11 cellular contexts compared by ENCODE assay signal in the genomic region with DNA sequence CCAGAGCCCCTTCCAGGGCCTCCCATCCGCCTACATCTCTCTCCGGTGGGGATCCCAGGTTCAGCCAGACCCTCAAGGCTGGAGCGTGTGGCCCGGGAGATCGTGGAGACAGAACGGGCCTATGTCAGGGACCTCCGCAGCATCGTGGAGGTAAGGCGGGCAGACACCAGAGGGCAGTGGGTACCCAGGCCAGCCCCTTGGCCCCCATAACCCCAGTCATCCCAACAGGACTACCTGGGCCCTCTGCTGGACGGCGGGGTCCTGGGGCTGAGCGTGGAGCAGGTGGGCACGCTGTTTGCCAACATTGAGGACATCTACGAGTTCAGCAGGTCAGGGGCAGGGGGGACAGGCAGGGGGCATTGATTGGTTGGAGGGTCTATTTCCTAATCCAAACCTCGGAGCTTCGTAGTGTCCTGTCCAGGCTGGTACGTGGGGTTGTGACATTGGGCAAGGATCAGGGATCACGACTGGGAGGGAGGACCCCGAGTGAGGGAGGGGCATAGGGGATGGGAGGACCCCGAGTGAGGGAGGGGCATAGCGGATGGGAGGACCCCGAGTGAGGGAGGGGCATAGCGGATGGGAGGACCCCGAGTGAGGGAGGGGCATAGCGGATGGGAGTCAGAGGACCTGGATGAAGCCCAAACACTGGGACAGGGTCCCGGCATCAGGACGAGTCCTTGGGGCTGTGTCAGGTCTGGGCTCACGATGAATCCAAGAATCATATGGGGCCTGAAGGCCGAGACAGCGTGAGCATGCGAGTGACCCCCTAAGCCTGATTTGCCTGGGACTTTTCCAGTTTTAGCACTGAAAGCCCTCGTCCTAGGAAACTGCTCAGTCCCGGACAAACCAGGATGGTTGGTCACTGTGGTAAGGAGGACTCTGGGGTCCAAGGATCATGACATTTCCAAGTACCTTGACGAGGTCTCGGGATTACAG. TPM values are rescaled to one million over a fixed set of nuclear protein-coding genes. Genes with fewer than 3 reads are reported as not detected.
A peak's percentile ranks its signal among the peaks of the same experiment; 100 is the strongest.
DNase-seq lines count a peak whose midpoint lies in the region; ATAC-seq and TF ChIP-seq lines count a peak whose summit lies in the region.
"Had no signal": no experiment of that assay in that cellular context is flagged by ENCODE, and none has a peak within 500 bp of the region (broad histone marks: within the 10 kb centered on the region; RNA-seq: fewer than 3 reads in every experiment).

No MANE protein-coding gene starts in this region.

- peaks cover 33% of the 10 kb centered on the region for H3K36me3 Mint-ChIP-seq in endothelial cell (ENCODE audit: low read depth, unreplicated experiment)
- H3K36me3 Mint-ChIP-seq: activated naive CD8-positive, alpha-beta T cell had no signal

- H3K9me3 Mint-ChIP-seq in endothelial cell (ENCODE audit: unreplicated experiment), result no peaks in the 10 kb centered on the region

- peaks cover 41% of the 10 kb centered on the region for H3K36me3 ChIP-seq in HUES6 (ENCODE audit: control insufficient read depth, insufficient read depth, low read length)
- H3K36me3 ChIP-seq in neural cell (ENCODE audit: insufficient read depth, low read length), result no peaks in the 10 kb centered on the region

- peak overlapping the region; percentile 67 for H3K4me3 Mint-ChIP-seq in endothelial cell (ENCODE audit: unreplicated experiment)

- peaks cover 26% of the 10 kb centered on the region for H3K27me3 Mint-ChIP-seq in endothelial cell (ENCODE audit: unreplicated experiment)
- H3K27me3 Mint-ChIP-seq: activated naive CD8-positive, alpha-beta T cell had no signal

- H3K4me3 ChIP-seq in AG04449 (ENCODE audit: low read depth, low read length), result peak overlapping the region; percentile 87
- peak overlapping the region; percentile 94; the same call in 1 of the 2 replicates for H3K4me3 ChIP-seq in HUES6 (ENCODE audit: low read depth, low read length)
- H3K4me3 ChIP-seq in neural cell (ENCODE audit: low read length), result peak overlapping the region; percentile 89

- no peak for TF ChIP-seq RAD21 in neural cell (conservative IDR thresholded peaks at IDR 0.05)

- H3K9me3 ChIP-seq in HUES6 (ENCODE audit: control insufficient read depth, insufficient read depth, low read depth, low read length) (no peaks in the 10 kb centered on the region), neural cell (ENCODE audit: low read length) (no peaks in the 10 kb centered on the region)
- H3K9me3 ChIP-seq: Caco-2 had no signal

- H3F3A ChIP-seq in neural cell (ENCODE audit: insufficient read depth, low read length, poor library complexity, severe bottlenecking), result no peaks in the 10 kb centered on the region

- H2AFZ ChIP-seq in neural cell (ENCODE audit: low read depth, low read length), result no peak overlapping the region

- H3K9me2 ChIP-seq in neural cell (ENCODE audit: insufficient read depth, low read length), result no peaks in the 10 kb centered on the region

- H3K4me1 ChIP-seq in HUES6 (ENCODE audit: control insufficient read depth, insufficient read depth, low read length), result peaks cover 28% of the 10 kb centered on the region

- no peak for TF ChIP-seq CTCF in AG04449 (IDR thresholded peaks at IDR 0.05; ENCODE audit: insufficient read depth, low read length, missing control alignments)
- no peak for TF ChIP-seq CTCF in endothelial cell (IDR thresholded peaks at IDR 0.05; ENCODE audit: unreplicated experiment)
- TF ChIP-seq CTCF in neural cell (IDR thresholded peaks at IDR 0.05; ENCODE audit: poor library complexity, severe bottlenecking), result no peak

- no peaks in the 10 kb centered on the region for H4K20me1 ChIP-seq in neural cell (ENCODE audit: insufficient read depth)

- no peaks in the 10 kb centered on the region for H3K27me3 ChIP-seq in HUES6 (ENCODE audit: control insufficient read depth, insufficient read depth, low read length)
- peaks cover 3% of the 10 kb centered on the region for H3K27me3 ChIP-seq in neural cell (ENCODE audit: insufficient read depth, low read depth, low read length)

- no peak overlapping the region for H3K9ac ChIP-seq in HUES6 (ENCODE audit: low read length)
- H3K9ac ChIP-seq in neural cell (ENCODE audit: low read length), result peak overlapping the region; percentile 100

- no peak for ATAC-seq in GM21576 (IDR thresholded peaks at IDR 0.05; ENCODE audit: unreplicated experiment)

- POLR2A ChIA-PET in AG04449 (lab: Yijun Ruan, JAX), result interaction anchor here (1.8 to 4.4 kb wide), 3 partner anchors 9 to 20 kb away, joined by 8 to 31 read pairs (median 16); partner anchors contain the start of gene RPS16

- no peak for TF ChIP-seq EP300 in neural cell (conservative IDR thresholded peaks at IDR 0.05; ENCODE audit: poor library complexity, severe bottlenecking)

- H3K4me2 ChIP-seq in neural cell (ENCODE audit: low read length), result peak overlapping the region; percentile 97

- H3K27ac ChIP-seq in HUES6 (ENCODE audit: low read depth, low read length), result no peak overlapping the region
- no peak overlapping the region for H3K27ac ChIP-seq in neural cell (ENCODE audit: low read length)

- CTCF ChIA-PET in AG04449 (lab: Yijun Ruan, JAX), result interaction anchor here (0.6 to 4.4 kb wide), 12 partner anchors 10 to 125 kb away, joined by 3 to 26 read pairs (median 4); partner anchors contain the start of genes EID2, EID2B, MED29 and PAF1

- H3K79me2 ChIP-seq in neural cell (replicated peaks; ENCODE audit: insufficient read depth, low read length), result peaks cover 27% of the 10 kb centered on the region

- peaks cover 29% of the 10 kb centered on the region for H3K4me1 Mint-ChIP-seq in endothelial cell (ENCODE audit: unreplicated experiment)

- no peak overlapping the region for H3K27ac Mint-ChIP-seq in endothelial cell (ENCODE audit: unreplicated experiment)

- DNase-seq in AG04449 (ENCODE audit: low read depth, low spot score) (no peak), endothelial cell (ENCODE audit: low spot score) (no peak), glomerular visceral epithelial cell (ENCODE audit: extremely low spot score) (no peak), RKO (ENCODE audit: low spot score) (no peak)
- DNase-seq in effector CD8-positive, alpha-beta T cell (lab: John Stamatoyannopoulos, UW), result no peak
- DNase-seq: Caco-2, NCI-H82 had no signal

TF ChIP-seq in neural cell, 6 proteins besides CTCF, POLR2A, EP300 and RAD21:
- TF ChIP-seq MXI1 (conservative IDR thresholded peaks at IDR 0.05; ENCODE audit: poor library complexity, severe bottlenecking) (no peak), POLR2AphosphoS5 (IDR thresholded peaks at IDR 0.05) (no peak), REST (IDR thresholded peaks at IDR 0.05; ENCODE audit: borderline replicate concordance) (no peak), TAF1 (IDR thresholded peaks at IDR 0.05; ENCODE audit: low read depth) (no peak), EZH2 (IDR thresholded peaks at IDR 0.05; ENCODE audit: borderline replicate concordance, insufficient read depth, low read length, poor library complexity, severe bottlenecking) (no peak), SMC3 (conservative IDR thresholded peaks at IDR 0.05; ENCODE audit: poor library complexity) (no peak)

RNA-seq across cellular contexts. Expression of gene PLEKHG2, which starts 2.9 kb away (rescaled TPM):
- 172 TPM for total RNA-seq in endothelial cell (ENCODE audit: unreplicated experiment)
- polyA plus RNA-seq in neural cell, result 14.3 and 23.2 TPM in 2 replicates
- 52.1 and 58.4 TPM in 2 replicates for polyA minus RNA-seq in neural cell

RNA-seq across cellular contexts. Expression of gene ZFP36, which starts 8.7 kb away (rescaled TPM):
- total RNA-seq in endothelial cell (ENCODE audit: unreplicated experiment), result 10.2 TPM
- polyA plus RNA-seq in neural cell, result 0.34 TPM in 1 of 2 replicates, not detected in the other
- polyA minus RNA-seq in neural cell, result 0.24 and 0.35 TPM in 2 replicates

RNA-seq across cellular contexts. Expression of gene RPS16, which starts 20.4 kb away (rescaled TPM):
- total RNA-seq in endothelial cell (ENCODE audit: unreplicated experiment), result 2,151 TPM
- 22.6 and 31.0 TPM in 2 replicates for polyA plus RNA-seq in neural cell
- 24.6 and 24.7 TPM in 2 replicates for polyA minus RNA-seq in neural cell

RNA-seq across cellular contexts. Expression of gene MED29, which starts 24.2 kb away (rescaled TPM):
- total RNA-seq in endothelial cell (ENCODE audit: unreplicated experiment), result 32.4 TPM
- polyA plus RNA-seq in neural cell, result 39.5 and 52.1 TPM in 2 replicates
- 23.4 and 28.2 TPM in 2 replicates for polyA minus RNA-seq in neural cell

RNA-seq across cellular contexts. Expression of gene PAF1, which starts 24.5 kb away (rescaled TPM):
- total RNA-seq in endothelial cell (ENCODE audit: unreplicated experiment), result 31.7 TPM
- polyA plus RNA-seq in neural cell, result 37.3 and 67.2 TPM in 2 replicates
- 31.1 and 35.8 TPM in 2 replicates for polyA minus RNA-seq in neural cell
